In the genomic region with DNA sequence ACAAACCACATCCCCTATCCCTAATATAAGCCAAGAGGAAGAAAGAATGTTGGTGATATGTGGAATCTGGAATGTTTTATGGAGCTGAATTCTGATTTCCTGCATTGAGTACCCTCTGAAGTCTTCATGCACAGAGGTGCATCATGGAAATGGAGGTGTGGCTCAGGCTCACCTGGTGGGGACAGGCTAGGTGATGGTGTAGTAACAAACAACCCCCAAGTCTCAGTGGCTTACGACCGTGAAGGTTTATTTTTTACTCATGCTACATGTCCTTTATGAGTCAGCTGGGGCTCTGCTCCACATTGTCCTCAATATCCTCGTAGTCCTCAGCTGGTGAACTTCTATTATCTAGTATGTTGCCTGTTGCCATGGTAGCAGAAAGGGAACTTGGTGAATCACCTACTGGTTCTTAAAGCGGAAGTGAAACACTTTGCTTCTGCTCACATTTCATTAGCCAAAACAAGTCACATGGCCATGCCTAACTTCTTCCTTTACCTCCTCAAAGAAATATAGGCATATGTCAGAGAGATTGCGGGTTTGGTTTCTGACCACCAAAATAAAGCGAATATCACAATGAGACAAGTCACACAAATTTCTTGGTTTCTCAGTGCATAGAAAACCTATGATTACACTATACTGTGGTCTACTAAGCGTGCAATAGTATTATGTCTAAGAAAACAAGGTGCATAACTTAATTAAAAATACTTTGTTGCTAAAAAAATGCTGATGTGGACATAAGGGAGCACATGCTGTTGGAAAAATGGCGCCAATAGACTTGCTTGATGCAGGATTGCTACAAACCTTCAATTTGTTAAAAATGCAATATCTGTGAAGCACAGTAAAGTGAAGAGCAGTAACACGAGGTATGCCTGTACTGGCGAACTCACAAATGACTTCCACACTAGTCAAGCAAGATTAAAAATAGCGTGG, we compare ENCODE assay signal across 8 cellular contexts. TPM values are rescaled to one million over a fixed set of nuclear protein-coding genes. Genes with fewer than 3 reads are reported as not detected.
A peak's percentile ranks its signal among the peaks of the same experiment; 100 is the strongest.
DNase-seq lines count a peak whose midpoint lies in the region; ATAC-seq and TF ChIP-seq lines count a peak whose summit lies in the region.

A gene with protein sequence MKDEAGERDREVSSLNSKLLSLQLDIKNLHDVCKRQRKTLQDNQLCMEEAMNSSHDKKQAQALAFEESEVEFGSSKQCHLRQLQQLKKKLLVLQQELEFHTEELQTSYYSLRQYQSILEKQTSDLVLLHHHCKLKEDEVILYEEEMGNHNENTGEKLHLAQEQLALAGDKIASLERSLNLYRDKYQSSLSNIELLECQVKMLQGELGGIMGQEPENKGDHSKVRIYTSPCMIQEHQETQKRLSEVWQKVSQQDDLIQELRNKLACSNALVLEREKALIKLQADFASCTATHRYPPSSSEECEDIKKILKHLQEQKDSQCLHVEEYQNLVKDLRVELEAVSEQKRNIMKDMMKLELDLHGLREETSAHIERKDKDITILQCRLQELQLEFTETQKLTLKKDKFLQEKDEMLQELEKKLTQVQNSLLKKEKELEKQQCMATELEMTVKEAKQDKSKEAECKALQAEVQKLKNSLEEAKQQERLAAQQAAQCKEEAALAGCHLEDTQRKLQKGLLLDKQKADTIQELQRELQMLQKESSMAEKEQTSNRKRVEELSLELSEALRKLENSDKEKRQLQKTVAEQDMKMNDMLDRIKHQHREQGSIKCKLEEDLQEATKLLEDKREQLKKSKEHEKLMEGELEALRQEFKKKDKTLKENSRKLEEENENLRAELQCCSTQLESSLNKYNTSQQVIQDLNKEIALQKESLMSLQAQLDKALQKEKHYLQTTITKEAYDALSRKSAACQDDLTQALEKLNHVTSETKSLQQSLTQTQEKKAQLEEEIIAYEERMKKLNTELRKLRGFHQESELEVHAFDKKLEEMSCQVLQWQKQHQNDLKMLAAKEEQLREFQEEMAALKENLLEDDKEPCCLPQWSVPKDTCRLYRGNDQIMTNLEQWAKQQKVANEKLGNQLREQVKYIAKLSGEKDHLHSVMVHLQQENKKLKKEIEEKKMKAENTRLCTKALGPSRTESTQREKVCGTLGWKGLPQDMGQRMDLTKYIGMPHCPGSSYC (minus strand): TSS at position 51 of the 930 bp plus-strand sequence. CDS start 947 bp downstream, outside the sequence.

- H3K36me3 Mint-ChIP-seq in naive B cell = peaks cover 4 to 19% of the 10 kb centered on the region in 2 donors

- peak; percentile 98 for ATAC-seq in GM18907 (IDR thresholded peaks at IDR 0.05; ENCODE audit: unreplicated experiment)
- ATAC-seq in HG03045 (IDR thresholded peaks at IDR 0.05; ENCODE audit: unreplicated experiment) = peak; percentile 95
- peak; percentile 97 for ATAC-seq in naive B cell (ENCODE audit: low read depth in 2 of 2)

- H4K20me1 ChIP-seq in OCI-LY3 (ENCODE audit: insufficient read depth, low read length) = no peaks in the 10 kb centered on the region

- H3K4me3 Mint-ChIP-seq in naive B cell = peak within 1 kb of the TSS in 3 of 8 donors; percentile 8 to 18 (median 9)

- peaks cover 1 to 14% (median 12%) of the 10 kb centered on the region in 7 donors for H3K9me3 Mint-ChIP-seq in naive B cell

- H3K4me1 ChIP-seq in OCI-LY3 (ENCODE audit: low read length) = peaks cover 33% of the 10 kb centered on the region

- peak; percentile 20 for DNase-seq in COLO829 (ENCODE audit: low spot score)
- DNase-seq in dermis blood vessel endothelial cell = peak; percentile 95
- DNase-seq in naive B cell = peak; percentile 83
- DNase-seq in NCI-H187 treated with DMSO at 0.1 percent for 48 hours (lab: John Stamatoyannopoulos, UW) = no peak
- DNase-seq in SHP77 (lab: John Stamatoyannopoulos, UW) = no peak

- peaks cover 52% of the 10 kb centered on the region for H3K36me3 ChIP-seq in OCI-LY3 (replicated peaks; ENCODE audit: low read depth, low read length)

- no peak within 1 kb of the TSS for H3K9ac ChIP-seq in OCI-LY3 (ENCODE audit: low read length)

- 0 out of 2 replicates have a peak within 1 kb of the TSS, but pooled peaks have one; percentile 1 for H2AFZ ChIP-seq in OCI-LY3 (ENCODE audit: low read depth, low read length)

- peaks cover 10 to 12% (median 10%) of the 10 kb centered on the region in 3 donors for H3K4me1 Mint-ChIP-seq in naive B cell

- no peak for TF ChIP-seq CTCF in OCI-LY3 (IDR thresholded peaks at IDR 0.05; ENCODE audit: low read depth, low read length)

- peak within 1 kb of the TSS; percentile 86 to 96 (median 94) for H3K27ac Mint-ChIP-seq in naive B cell

- no peaks in the 10 kb centered on the region for H3K27me3 ChIP-seq in OCI-LY3 (ENCODE audit: low read depth, low read length)

- no peaks in the 10 kb centered on the region for H3K79me2 ChIP-seq in OCI-LY3 (ENCODE audit: low read length)

- H3K4me2 ChIP-seq in OCI-LY3 (ENCODE audit: low read length) = peak within 1 kb of the TSS; percentile 50

- H3K27me3 Mint-ChIP-seq in naive B cell = no peaks in the 10 kb centered on the region

- peak within 1 kb of the TSS; percentile 22 for H3K4me3 ChIP-seq in OCI-LY3 (ENCODE audit: low read length)

- peaks cover 34% of the 10 kb centered on the region; the same call in 1 of the 2 replicates for H3K9me3 ChIP-seq in OCI-LY3 (ENCODE audit: insufficient read depth, low read length)

- peak within 1 kb of the TSS; percentile 68 for H3K27ac ChIP-seq in OCI-LY3 (ENCODE audit: low read length)

RNA-seq across cellular contexts. Expression of the gene that starts here (rescaled TPM):
- total RNA-seq in dermis blood vessel endothelial cell = 0.05 TPM in 1 of 2 replicates, not detected in the other
- polyA plus RNA-seq in naive B cell (ENCODE audit: low read depth in 6 of 6) = 1 to 10 TPM in 1 of 6 donors, under 1 TPM in 1, not detected in 4; 0.23 to 1.3 TPM

Comparison
In these comparisons a context has a peak if more than half of its experiments do, and no peak if none do; other contexts are left out.
1. Peak in DNase-seq in dermis blood vessel endothelial cell; RNA of the gene not detected or under 1 TPM.
2. DNase-seq: peak in COLO829 (single experiment) and naive B cell (single experiment); none in NCI-H187 treated with DMSO at 0.1 percent for 48 hours (single experiment) and SHP77 (0 of 2).
3. Peak in every context shown above with its lines, with median percentiles within 50 percentile points of each other: ATAC-seq.